ENCODE assay signal across 17 cellular contexts in genomic region chr1:226943156-226943555, GRCh38. TPM values are rescaled to one million over a fixed set of nuclear protein-coding genes. Genes with fewer than 3 reads are reported as not detected.
DNase-seq lines count a peak whose midpoint lies in the region; ATAC-seq and TF ChIP-seq lines count a peak whose summit lies in the region.
"Had no signal": no experiment of that assay in that cellular context is flagged by ENCODE, and none has a peak within 500 bp of the region (broad histone marks: within the 10 kb centered on the region; RNA-seq: fewer than 3 reads in every experiment).

No MANE protein-coding gene starts in this region.

- H3K9me3 Mint-ChIP-seq in activated CD4-positive, alpha-beta T cell treated with anti-CD3 and anti-CD28 coated beads for 36 hours (ENCODE audit: low read depth): no peaks in the 10 kb centered on the region
- H3K9me3 Mint-ChIP-seq: natural killer cell treated with Interleukin-12 subunit alpha and Interleukin-12 subunit beta and Interleukin-15 and Interleukin-18, amount 100 ng/mL, for 72 hours had no signal

- intact Hi-C loops in esophagus muscularis mucosa (cut with DNase I) (no loop called here), OCI-LY7 (cut with micrococcal nuclease; ENCODE audit: unreplicated experiment) (loop anchor here (5.0 kb wide), 1 partner anchor 311 kb away; no protein-coding TSS in a partner anchor)
- intact Hi-C loops in activated CD4-positive, alpha-beta T cell treated with anti-CD3 and anti-CD28 coated beads for 36 hours (cut with DNase I, micrococcal nuclease): loop anchor here in 1 of 2 experiments (5.0 kb wide), 1 partner anchor 599 kb away; no protein-coding TSS in a partner anchor

- H3K27ac ChIP-seq in HEK293 (ENCODE audit: extremely low read depth, low read depth, low read length): no peak overlapping the region
- peak overlapping the region; percentile 46 to 99 (median 76) for H3K27ac ChIP-seq in esophagus muscularis mucosa (replicated peaks in 1 of 4)
- H3K27ac ChIP-seq in OCI-LY7 (ENCODE audit: low read depth, low read length, poor library complexity, severe bottlenecking): no peak overlapping the region
- H3K27ac ChIP-seq: thoracic aorta had no signal

- H3K4me2 ChIP-seq in OCI-LY7 (ENCODE audit: low read length): no peak overlapping the region

- H3K79me2 ChIP-seq in OCI-LY7 (ENCODE audit: insufficient read depth, low read depth, low read length): no peaks in the 10 kb centered on the region

- no TSS peak for BruUV-seq in OCI-LY7 (replicated peaks; lab: Mats Ljungman, UMichigan)

- WGBS in esophagus muscularis mucosa: 48% methylated on average over 5 of the region's 5 CpGs

- no peaks in the 10 kb centered on the region for H3K27me3 Mint-ChIP-seq in activated CD4-positive, alpha-beta T cell treated with anti-CD3 and anti-CD28 coated beads for 36 hours
- H3K27me3 Mint-ChIP-seq: natural killer cell treated with Interleukin-12 subunit alpha and Interleukin-12 subunit beta and Interleukin-15 and Interleukin-18, amount 100 ng/mL, for 72 hours had no signal

- H3K4me3 Mint-ChIP-seq in activated CD4-positive, alpha-beta T cell treated with anti-CD3 and anti-CD28 coated beads for 36 hours: no peak overlapping the region
- H3K4me3 Mint-ChIP-seq: H9; natural killer cell treated with Interleukin-12 subunit alpha and Interleukin-12 subunit beta and Interleukin-15 and Interleukin-18, amount 100 ng/mL, for 72 hours had no signal

- no peaks in the 10 kb centered on the region for H3K9me2 ChIP-seq in OCI-LY7 (ENCODE audit: insufficient read depth, low read length)

- no peak for TF ChIP-seq POLR2A in esophagus muscularis mucosa (IDR thresholded peaks at IDR 0.05; ENCODE audit: low read depth)

- TF ChIP-seq EP300 in esophagus muscularis mucosa (IDR thresholded peaks at IDR 0.05): no peak

- ATAC-seq in activated CD4-positive, alpha-beta T cell treated with anti-CD3 and anti-CD28 coated beads for 36 hours: no peak
- ATAC-seq: gastroesophageal sphincter; natural killer cell treated with Interleukin-12 subunit alpha and Interleukin-12 subunit beta and Interleukin-15 and Interleukin-18, amount 100 ng/mL, for 72 hours had no signal

- H3K9me3 ChIP-seq in HEK293 (ENCODE audit: control insufficient read depth, insufficient read depth, low read depth, low read length) (no peaks in the 10 kb centered on the region), esophagus muscularis mucosa (peaks cover 0 to 6% (median 2%) of the 10 kb centered on the region in 4 donors), OCI-LY7 (ENCODE audit: low read length) (no peaks in the 10 kb centered on the region)
- H3K9me3 ChIP-seq: thoracic aorta had no signal

- H3K36me3 ChIP-seq in HEK293 (ENCODE audit: control insufficient read depth in 2 of 2, insufficient read depth in 1 of 2, low read length in 2 of 2) (no peaks in the 10 kb centered on the region; a peak in 1 of 3 replicates), esophagus muscularis mucosa (no peaks in the 10 kb centered on the region), OCI-LY7 (ENCODE audit: insufficient read depth, low read length) (no peaks in the 10 kb centered on the region)
- H3K36me3 ChIP-seq: gastroesophageal sphincter, thoracic aorta had no signal

- H3K4me3 ChIP-seq in HEK293 (ENCODE audit: low read depth, low read length) (no peak overlapping the region), esophagus muscularis mucosa (peak overlapping the region in 3 of 4 donors; percentile 13 to 86 (median 24)), OCI-LY7 (ENCODE audit: low read depth, low read length, poor library complexity, severe bottlenecking) (no peak overlapping the region)
- H3K4me3 ChIP-seq: gastroesophageal sphincter, lung, thoracic aorta had no signal

- CTCF ChIA-PET in HEK293 (lab: Yijun Ruan, JAX): no interaction called here
- CTCF ChIA-PET in OCI-LY7 (lab: Charles Lee; ENCODE audit: unreplicated experiment): no interaction called here
- CTCF ChIA-PET in activated CD4-positive, alpha-beta T cell treated with anti-CD3 and anti-CD28 coated beads for 36 hours (lab: Charles Lee): interaction anchor here (0.7 kb wide), 1 partner anchor 128 kb away, joined by 3 read pairs; no protein-coding TSS in a partner anchor

- H3K4me1 ChIP-seq in HEK293 (ENCODE audit: control insufficient read depth, insufficient read depth, low read length): peaks cover 14% of the 10 kb centered on the region
- H3K4me1 ChIP-seq in esophagus muscularis mucosa: peaks cover 53 to 76% (median 75%) of the 10 kb centered on the region in 4 donors
- peaks cover 24% of the 10 kb centered on the region for H3K4me1 ChIP-seq in OCI-LY7 (ENCODE audit: insufficient read depth, low read length, poor library complexity, severe bottlenecking)

- no peaks in the 10 kb centered on the region for H3K27me3 ChIP-seq in esophagus muscularis mucosa
- H3K27me3 ChIP-seq: gastroesophageal sphincter had no signal

- no peak overlapping the region for H3K27ac Mint-ChIP-seq in activated CD4-positive, alpha-beta T cell treated with anti-CD3 and anti-CD28 coated beads for 36 hours

- TF ChIP-seq CTCF in HEK293 (tag by site-specific recombination; IDR thresholded peaks at IDR 0.05) (no peak), esophagus muscularis mucosa (IDR thresholded peaks at IDR 0.05) (no peak), OCI-LY7 (conservative IDR thresholded peaks at IDR 0.05; ENCODE audit: low read length) (no peak)

- DNase-seq in CD1c-positive myeloid dendritic cell (ENCODE audit: extremely low spot score) (peak; percentile 7), esophagus muscularis mucosa (ENCODE audit: extremely low spot score) (no peak), pons (ENCODE audit: low spot score) (peak; percentile 26), OCI-LY7 (ENCODE audit: low spot score) (no peak), RPMI8226 (no peak)
- DNase-seq in activated CD4-positive, alpha-beta T cell treated with anti-CD3 and anti-CD28 coated beads for 36 hours: no peak
- DNase-seq: activated CD4-positive, alpha-beta T cell treated with anti-CD3 and anti-CD28 coated beads for 48 hours; activated T-cell treated with anti-CD3 and anti-CD28 coated beads, Interleukin-2, amount 50 U/mL, for 1 hour; H9; NCI-H1694 treated with DMSO at 0.1 percent for 48 hours; NCI-H446 treated with DMSO at 0.1 percent for 48 hours; T-helper 2 cell had no signal

- no peaks in the 10 kb centered on the region; the same call in 1 of the 2 replicates for H4K20me1 ChIP-seq in OCI-LY7 (ENCODE audit: insufficient read depth, low read length)

- no peaks in the 10 kb centered on the region for H3K36me3 Mint-ChIP-seq in activated CD4-positive, alpha-beta T cell treated with anti-CD3 and anti-CD28 coated beads for 36 hours (ENCODE audit: low read depth)
- H3K36me3 Mint-ChIP-seq: natural killer cell treated with Interleukin-12 subunit alpha and Interleukin-12 subunit beta and Interleukin-15 and Interleukin-18, amount 100 ng/mL, for 72 hours had no signal

- peaks cover 55% of the 10 kb centered on the region for H3K4me1 Mint-ChIP-seq in activated CD4-positive, alpha-beta T cell treated with anti-CD3 and anti-CD28 coated beads for 36 hours

- no peak overlapping the region for H2AFZ ChIP-seq in OCI-LY7 (ENCODE audit: low read length)

- POLR2A ChIA-PET in HEK293 (lab: Yijun Ruan, JAX) (interaction anchor here (0.6 kb wide), 1 partner anchor 402 kb away, joined by 3 read pairs; no protein-coding TSS in a partner anchor), OCI-LY7 (lab: Charles Lee) (interaction anchor here (1.8 kb wide), 1 partner anchor 8 kb away, joined by 5 read pairs; no protein-coding TSS in a partner anchor)
- POLR2A ChIA-PET in activated CD4-positive, alpha-beta T cell treated with anti-CD3 and anti-CD28 coated beads for 36 hours (lab: Charles Lee): no interaction called here

TF ChIP-seq in HEK293, 187 proteins besides CTCF, POLR2A, EP300 and RAD21:
- TF ChIP-seq KLF8 (tag by site-specific recombination; IDR thresholded peaks at IDR 0.05) (no peak), ZNF341 (tag by site-specific recombination; IDR thresholded peaks at IDR 0.05; ENCODE audit: low read depth) (peak; percentile 9; the same call in 1 of the 2 replicates)

RNA-seq across cellular contexts. Expression of gene COQ8A, which starts 3.1 kb away (rescaled TPM):
- total RNA-seq in esophagus muscularis mucosa: 100 to 1,000 TPM in 1 of 4 donors, 10 to 100 TPM in 3; 73.1 to 118 (median 80.9) TPM
- 14.2 and 19.4 TPM in 2 replicates for total RNA-seq in OCI-LY7 (2014; rRNA removed; shearing (Covaris generic))
- total RNA-seq in OCI-LY7 (2022): 19.6 and 22.7 TPM in 2 replicates
- total RNA-seq in activated CD4-positive, alpha-beta T cell treated with anti-CD3 and anti-CD28 coated beads for 36 hours: 10 to 100 TPM; 21.3 to 26.9 TPM

Comparison
In these comparisons a context has a peak if more than half of its experiments do, and no peak if none do; other contexts are left out.
1. DNase-seq: peak in CD1c-positive myeloid dendritic cell (single experiment) and pons (single experiment); none in esophagus muscularis mucosa (single experiment), OCI-LY7 (single experiment), RPMI8226 (single experiment) and activated CD4-positive, alpha-beta T cell treated with anti-CD3 and anti-CD28 coated beads for 36 hours (single experiment).
2. H3K27ac ChIP-seq: peak in esophagus muscularis mucosa (4 of 4); none in HEK293 (single experiment) and OCI-LY7 (single experiment).
3. H3K4me3 ChIP-seq: peak in esophagus muscularis mucosa (3 of 4); none in HEK293 (single experiment) and OCI-LY7 (single experiment).